1 cellular context compared by ENCODE assay signal in genomic region chr1:26169669-26170471, GRCh38.
A peak's percentile ranks its signal among the peaks of the same experiment; 100 is the strongest.
TF ChIP-seq lines count a peak whose summit lies in the region.

Gene ZNF593, plus strand, starts transcription at chr1:26169908. Its CDS starts 76 bp downstream, at chr1:26169984.

TF ChIP-seq in HepG2, 621 proteins besides CTCF, POLR2A, EP300 and RAD21 (continued from another document and continues in another):
- TF ChIP-seq ATF1 (CRISPR knock-in tag; IDR thresholded peaks at IDR 0.05) (peak; percentile 97), HOXA7 (CRISPR knock-in tag; IDR thresholded peaks at IDR 0.05) (no peak), CERS6 (CRISPR knock-in tag; IDR thresholded peaks at IDR 0.05) (no peak), BCLAF1 (IDR thresholded peaks at IDR 0.05) (no peak), SNRNP70 (IDR thresholded peaks at IDR 0.05; ENCODE audit: low read depth, low read length) (no peak), ZBTB39 (CRISPR knock-in tag; IDR thresholded peaks at IDR 0.05) (no peak; the same call in 1 of the 2 replicates), BCL3 (CRISPR knock-in tag; IDR thresholded peaks at IDR 0.05) (peak; percentile 89), TCF12 (IDR thresholded peaks at IDR 0.05) (no peak), TCF12 (CRISPR knock-in tag; IDR thresholded peaks at IDR 0.05) (peak; percentile 95), ZNF768 (CRISPR knock-in tag; IDR thresholded peaks at IDR 0.05) (peak; percentile 75; the same call in 1 of the 2 replicates), POLR2AphosphoS2 (IDR thresholded peaks at IDR 0.05; ENCODE audit: low read depth, low read length) (no peak), HIC2 (CRISPR knock-in tag; IDR thresholded peaks at IDR 0.05; ENCODE audit: low read depth) (peak; percentile 89; the same call in 1 of the 2 replicates), ZNF44 (CRISPR knock-in tag; IDR thresholded peaks at IDR 0.05) (peak; percentile 84; the same call in 1 of the 2 replicates), RFXANK (CRISPR knock-in tag; IDR thresholded peaks at IDR 0.05) (peak; percentile 83; the same call in 1 of the 2 replicates), CHD2 (IDR thresholded peaks at IDR 0.05; ENCODE audit: low read depth, low read length) (no peak), ZNF354B (CRISPR knock-in tag; IDR thresholded peaks at IDR 0.05) (peak; percentile 89), FOXM1 (CRISPR knock-in tag; IDR thresholded peaks at IDR 0.05) (no peak), ZFP41 (CRISPR knock-in tag; IDR thresholded peaks at IDR 0.05; ENCODE audit: borderline replicate concordance) (no peak), HNRNPK (IDR thresholded peaks at IDR 0.05; ENCODE audit: low read depth, low read length, poor library complexity, severe bottlenecking) (peak; percentile 48), CREBL2 (CRISPR knock-in tag; IDR thresholded peaks at IDR 0.05; ENCODE audit: borderline replicate concordance) (no peak; the same call in 1 of the 2 replicates), GLMP (CRISPR knock-in tag; IDR thresholded peaks at IDR 0.05; ENCODE audit: borderline replicate concordance) (no peak), IRX3 (CRISPR knock-in tag; IDR thresholded peaks at IDR 0.05; ENCODE audit: borderline replicate concordance, low read depth) (peak; percentile 93; the same call in 1 of the 2 replicates), ZNF274 (CRISPR knock-in tag; IDR thresholded peaks at IDR 0.05) (peak; percentile 80; the same call in 1 of the 2 replicates), ZNF326 (CRISPR knock-in tag; IDR thresholded peaks at IDR 0.05; ENCODE audit: borderline replicate concordance) (no peak), MEIS2 (CRISPR knock-in tag; IDR thresholded peaks at IDR 0.05) (peak; percentile 77; the same call in 1 of the 2 replicates), ZNF564 (CRISPR knock-in tag; IDR thresholded peaks at IDR 0.05) (peak; percentile 75; the same call in 1 of the 2 replicates), RERE (CRISPR knock-in tag; IDR thresholded peaks at IDR 0.05; ENCODE audit: low read depth) (0 out of 2 replicates have a peak, but pooled peaks have one; percentile 36), ZNF713 (CRISPR knock-in tag; IDR thresholded peaks at IDR 0.05) (no peak), ZNF367 (CRISPR knock-in tag; IDR thresholded peaks at IDR 0.05; ENCODE audit: borderline replicate concordance) (0 out of 2 replicates have a peak, but pooled peaks have one; percentile 65), RFX1 (IDR thresholded peaks at IDR 0.05) (no peak), KLF12 (CRISPR knock-in tag; IDR thresholded peaks at IDR 0.05; ENCODE audit: borderline replicate concordance) (peak; percentile 81; the same call in 1 of the 2 replicates), ETV6 (CRISPR knock-in tag; conservative IDR thresholded peaks at IDR 0.05) (peak; percentile 61; the same call in 1 of the 2 replicates), ZMYM3 (CRISPR knock-in tag; IDR thresholded peaks at IDR 0.05) (peak; percentile 68; the same call in 1 of the 2 replicates), DNMT3B (CRISPR knock-in tag; conservative IDR thresholded peaks at IDR 0.05) (0 out of 2 replicates have a peak, but pooled peaks have one; percentile 32), ZNF460 (CRISPR knock-in tag; IDR thresholded peaks at IDR 0.05; ENCODE audit: borderline replicate concordance) (no peak; the same call in 1 of the 2 replicates), RXRB (CRISPR knock-in tag; IDR thresholded peaks at IDR 0.05; ENCODE audit: borderline replicate concordance) (peak; percentile 71)
- TF ChIP-seq, protein P1, sequence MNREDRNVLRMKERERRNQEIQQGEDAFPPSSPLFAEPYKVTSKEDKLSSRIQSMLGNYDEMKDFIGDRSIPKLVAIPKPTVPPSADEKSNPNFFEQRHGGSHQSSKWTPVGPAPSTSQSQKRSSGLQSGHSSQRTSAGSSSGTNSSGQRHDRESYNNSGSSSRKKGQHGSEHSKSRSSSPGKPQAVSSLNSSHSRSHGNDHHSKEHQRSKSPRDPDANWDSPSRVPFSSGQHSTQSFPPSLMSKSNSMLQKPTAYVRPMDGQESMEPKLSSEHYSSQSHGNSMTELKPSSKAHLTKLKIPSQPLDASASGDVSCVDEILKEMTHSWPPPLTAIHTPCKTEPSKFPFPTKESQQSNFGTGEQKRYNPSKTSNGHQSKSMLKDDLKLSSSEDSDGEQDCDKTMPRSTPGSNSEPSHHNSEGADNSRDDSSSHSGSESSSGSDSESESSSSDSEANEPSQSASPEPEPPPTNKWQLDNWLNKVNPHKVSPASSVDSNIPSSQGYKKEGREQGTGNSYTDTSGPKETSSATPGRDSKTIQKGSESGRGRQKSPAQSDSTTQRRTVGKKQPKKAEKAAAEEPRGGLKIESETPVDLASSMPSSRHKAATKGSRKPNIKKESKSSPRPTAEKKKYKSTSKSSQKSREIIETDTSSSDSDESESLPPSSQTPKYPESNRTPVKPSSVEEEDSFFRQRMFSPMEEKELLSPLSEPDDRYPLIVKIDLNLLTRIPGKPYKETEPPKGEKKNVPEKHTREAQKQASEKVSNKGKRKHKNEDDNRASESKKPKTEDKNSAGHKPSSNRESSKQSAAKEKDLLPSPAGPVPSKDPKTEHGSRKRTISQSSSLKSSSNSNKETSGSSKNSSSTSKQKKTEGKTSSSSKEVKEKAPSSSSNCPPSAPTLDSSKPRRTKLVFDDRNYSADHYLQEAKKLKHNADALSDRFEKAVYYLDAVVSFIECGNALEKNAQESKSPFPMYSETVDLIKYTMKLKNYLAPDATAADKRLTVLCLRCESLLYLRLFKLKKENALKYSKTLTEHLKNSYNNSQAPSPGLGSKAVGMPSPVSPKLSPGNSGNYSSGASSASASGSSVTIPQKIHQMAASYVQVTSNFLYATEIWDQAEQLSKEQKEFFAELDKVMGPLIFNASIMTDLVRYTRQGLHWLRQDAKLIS (CRISPR knock-in tag; IDR thresholded peaks at IDR 0.05) = no peak
- TF ChIP-seq, protein P2, sequence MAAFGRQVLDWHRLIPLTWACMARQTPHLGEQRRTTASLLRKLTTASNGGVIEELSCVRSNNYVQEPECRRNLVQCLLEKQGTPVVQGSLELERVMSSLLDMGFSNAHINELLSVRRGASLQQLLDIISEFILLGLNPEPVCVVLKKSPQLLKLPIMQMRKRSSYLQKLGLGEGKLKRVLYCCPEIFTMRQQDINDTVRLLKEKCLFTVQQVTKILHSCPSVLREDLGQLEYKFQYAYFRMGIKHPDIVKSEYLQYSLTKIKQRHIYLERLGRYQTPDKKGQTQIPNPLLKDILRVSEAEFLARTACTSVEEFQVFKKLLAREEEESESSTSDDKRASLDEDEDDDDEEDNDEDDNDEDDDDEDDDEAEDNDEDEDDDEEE (CRISPR knock-in tag; IDR thresholded peaks at IDR 0.05) = peak; percentile 57; the same call in 1 of the 2 replicates
